In the genomic region with DNA sequence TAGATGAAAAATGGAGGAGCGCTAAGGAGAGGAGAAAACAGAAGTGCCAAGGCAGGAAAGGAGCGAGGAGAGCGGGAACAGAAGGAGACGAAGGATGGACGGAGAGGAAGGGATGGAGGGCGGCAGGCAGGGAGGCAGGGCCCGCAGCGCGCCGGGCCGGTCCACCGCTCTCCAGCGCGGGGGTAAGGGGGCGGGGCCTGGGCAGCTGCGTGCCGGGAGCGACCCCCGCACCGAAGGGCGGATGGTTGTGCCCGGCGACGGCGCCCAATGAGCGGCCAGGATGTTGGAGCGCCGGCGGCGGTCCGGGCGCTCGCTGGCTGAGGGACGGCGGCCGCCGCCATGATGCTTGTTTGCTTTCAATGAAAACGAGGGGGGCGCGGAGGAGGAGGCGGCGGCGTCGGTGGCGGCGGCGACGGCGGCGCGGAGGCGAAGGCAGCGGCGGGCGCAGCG, we compare ENCODE assay signal across 1 cellular context.
TF ChIP-seq lines count a peak whose summit lies in the region.

A gene (plus strand): TSS at position 320 of the 450 bp plus-strand sequence. CDS start 34,898 bp downstream, outside the sequence.

TF ChIP-seq in IMR-90, 13 proteins besides CTCF, POLR2A, EP300 and RAD21 (continued from another document):
- TF ChIP-seq, protein P1, sequence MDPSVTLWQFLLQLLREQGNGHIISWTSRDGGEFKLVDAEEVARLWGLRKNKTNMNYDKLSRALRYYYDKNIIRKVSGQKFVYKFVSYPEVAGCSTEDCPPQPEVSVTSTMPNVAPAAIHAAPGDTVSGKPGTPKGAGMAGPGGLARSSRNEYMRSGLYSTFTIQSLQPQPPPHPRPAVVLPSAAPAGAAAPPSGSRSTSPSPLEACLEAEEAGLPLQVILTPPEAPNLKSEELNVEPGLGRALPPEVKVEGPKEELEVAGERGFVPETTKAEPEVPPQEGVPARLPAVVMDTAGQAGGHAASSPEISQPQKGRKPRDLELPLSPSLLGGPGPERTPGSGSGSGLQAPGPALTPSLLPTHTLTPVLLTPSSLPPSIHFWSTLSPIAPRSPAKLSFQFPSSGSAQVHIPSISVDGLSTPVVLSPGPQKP (IDR thresholded peaks at IDR 0.05; ENCODE audit: borderline replicate concordance, low read depth, low read length), result no peak
- no peak for TF ChIP-seq MXI1 (IDR thresholded peaks at IDR 0.05; ENCODE audit: borderline replicate concordance, low read depth, low read length)
